Comparison of ENCODE assay signal across 1 cellular context in the genomic region with DNA sequence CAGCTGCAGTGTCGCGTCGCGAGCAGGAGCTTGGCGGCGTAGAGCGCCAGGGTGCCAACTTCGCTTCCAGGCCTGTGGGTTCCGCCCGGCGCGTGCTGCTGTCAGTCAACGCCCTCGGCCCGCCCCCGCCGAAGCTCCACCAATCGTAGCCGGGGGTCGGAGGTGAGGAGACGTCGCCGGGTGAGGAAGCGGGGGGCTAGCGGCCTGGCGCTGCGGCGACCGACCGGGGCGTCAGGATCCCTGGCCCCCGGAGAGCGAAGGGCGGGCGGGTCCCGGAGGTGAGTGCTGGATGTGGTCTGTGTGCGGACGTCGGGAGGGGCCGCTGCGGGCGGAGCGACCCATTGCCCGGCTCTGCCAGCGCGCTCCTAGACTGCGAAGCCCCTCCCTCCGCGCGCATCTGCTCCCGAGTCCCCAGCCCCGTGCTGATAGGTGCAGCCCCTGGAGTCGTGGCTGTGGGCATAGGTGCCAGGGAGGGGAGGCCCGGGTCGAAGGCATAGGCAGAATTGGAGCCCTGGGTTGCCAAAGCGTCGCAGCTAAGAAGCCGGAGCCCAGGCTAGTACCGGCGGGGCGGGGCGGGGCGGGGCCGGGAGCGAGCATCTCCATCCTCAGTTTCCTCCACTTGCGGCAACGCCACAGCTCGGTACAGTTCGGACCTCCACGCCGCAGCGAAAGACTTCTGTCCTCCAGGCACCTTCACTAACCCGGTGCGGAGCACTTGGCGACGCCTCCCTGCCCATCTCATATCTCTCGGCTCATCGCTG.
A peak's percentile ranks its signal among the peaks of the same experiment; 100 is the strongest.
TF ChIP-seq lines count a peak whose summit lies in the region.

A gene (plus strand): TSS at position 165 of the 761 bp plus-strand sequence. CDS start 6,386 bp downstream, outside the sequence.

TF ChIP-seq in HepG2, 621 proteins besides CTCF, POLR2A, EP300 and RAD21 (continued from another document and continues in another):
- TF ChIP-seq, protein P1, sequence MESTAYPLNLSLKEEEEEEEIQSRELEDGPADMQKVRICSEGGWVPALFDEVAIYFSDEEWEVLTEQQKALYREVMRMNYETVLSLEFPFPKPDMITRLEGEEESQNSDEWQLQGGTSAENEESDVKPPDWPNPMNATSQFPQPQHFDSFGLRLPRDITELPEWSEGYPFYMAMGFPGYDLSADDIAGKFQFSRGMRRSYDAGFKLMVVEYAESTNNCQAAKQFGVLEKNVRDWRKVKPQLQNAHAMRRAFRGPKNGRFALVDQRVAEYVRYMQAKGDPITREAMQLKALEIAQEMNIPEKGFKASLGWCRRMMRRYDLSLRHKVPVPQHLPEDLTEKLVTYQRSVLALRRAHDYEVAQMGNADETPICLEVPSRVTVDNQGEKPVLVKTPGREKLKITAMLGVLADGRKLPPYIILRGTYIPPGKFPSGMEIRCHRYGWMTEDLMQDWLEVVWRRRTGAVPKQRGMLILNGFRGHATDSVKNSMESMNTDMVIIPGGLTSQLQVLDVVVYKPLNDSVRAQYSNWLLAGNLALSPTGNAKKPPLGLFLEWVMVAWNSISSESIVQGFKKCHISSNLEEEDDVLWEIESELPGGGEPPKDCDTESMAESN (CRISPR knock-in tag; conservative IDR thresholded peaks at IDR 0.05): peak; percentile 90
- no peak for TF ChIP-seq PAWR (CRISPR knock-in tag; IDR thresholded peaks at IDR 0.05; ENCODE audit: borderline replicate concordance)
- peak; percentile 35; the same call in 1 of the 2 replicates for TF ChIP-seq RXRB (CRISPR knock-in tag; IDR thresholded peaks at IDR 0.05; ENCODE audit: borderline replicate concordance)
- TF ChIP-seq, protein P2, sequence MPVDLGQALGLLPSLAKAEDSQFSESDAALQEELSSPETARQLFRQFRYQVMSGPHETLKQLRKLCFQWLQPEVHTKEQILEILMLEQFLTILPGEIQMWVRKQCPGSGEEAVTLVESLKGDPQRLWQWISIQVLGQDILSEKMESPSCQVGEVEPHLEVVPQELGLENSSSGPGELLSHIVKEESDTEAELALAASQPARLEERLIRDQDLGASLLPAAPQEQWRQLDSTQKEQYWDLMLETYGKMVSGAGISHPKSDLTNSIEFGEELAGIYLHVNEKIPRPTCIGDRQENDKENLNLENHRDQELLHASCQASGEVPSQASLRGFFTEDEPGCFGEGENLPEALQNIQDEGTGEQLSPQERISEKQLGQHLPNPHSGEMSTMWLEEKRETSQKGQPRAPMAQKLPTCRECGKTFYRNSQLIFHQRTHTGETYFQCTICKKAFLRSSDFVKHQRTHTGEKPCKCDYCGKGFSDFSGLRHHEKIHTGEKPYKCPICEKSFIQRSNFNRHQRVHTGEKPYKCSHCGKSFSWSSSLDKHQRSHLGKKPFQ (CRISPR knock-in tag; IDR thresholded peaks at IDR 0.05; ENCODE audit: insufficient replicate concordance): peak; percentile 82
- peak; percentile 22; the same call in 1 of the 2 replicates for TF ChIP-seq HDAC2 (CRISPR knock-in tag; IDR thresholded peaks at IDR 0.05)
- TF ChIP-seq FOXA1 (IDR thresholded peaks at IDR 0.05): no peak
- peak; percentile 21; the same call in 1 of the 2 replicates for TF ChIP-seq FOXA1 (CRISPR knock-in tag; IDR thresholded peaks at IDR 0.05)
- peak; percentile 63 for TF ChIP-seq MED8 (CRISPR knock-in tag; IDR thresholded peaks at IDR 0.05; ENCODE audit: insufficient replicate concordance)
- TF ChIP-seq ZNF264 (CRISPR knock-in tag; IDR thresholded peaks at IDR 0.05): peak; percentile 82
- TF ChIP-seq, protein P3, sequence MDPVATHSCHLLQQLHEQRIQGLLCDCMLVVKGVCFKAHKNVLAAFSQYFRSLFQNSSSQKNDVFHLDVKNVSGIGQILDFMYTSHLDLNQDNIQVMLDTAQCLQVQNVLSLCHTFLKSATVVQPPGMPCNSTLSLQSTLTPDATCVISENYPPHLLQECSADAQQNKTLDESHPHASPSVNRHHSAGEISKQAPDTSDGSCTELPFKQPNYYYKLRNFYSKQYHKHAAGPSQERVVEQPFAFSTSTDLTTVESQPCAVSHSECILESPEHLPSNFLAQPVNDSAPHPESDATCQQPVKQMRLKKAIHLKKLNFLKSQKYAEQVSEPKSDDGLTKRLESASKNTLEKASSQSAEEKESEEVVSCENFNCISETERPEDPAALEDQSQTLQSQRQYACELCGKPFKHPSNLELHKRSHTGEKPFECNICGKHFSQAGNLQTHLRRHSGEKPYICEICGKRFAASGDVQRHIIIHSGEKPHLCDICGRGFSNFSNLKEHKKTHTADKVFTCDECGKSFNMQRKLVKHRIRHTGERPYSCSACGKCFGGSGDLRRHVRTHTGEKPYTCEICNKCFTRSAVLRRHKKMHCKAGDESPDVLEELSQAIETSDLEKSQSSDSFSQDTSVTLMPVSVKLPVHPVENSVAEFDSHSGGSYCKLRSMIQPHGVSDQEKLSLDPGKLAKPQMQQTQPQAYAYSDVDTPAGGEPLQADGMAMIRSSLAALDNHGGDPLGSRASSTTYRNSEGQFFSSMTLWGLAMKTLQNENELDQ (CRISPR knock-in tag; IDR thresholded peaks at IDR 0.05; ENCODE audit: borderline replicate concordance): no peak
- TF ChIP-seq, protein P4, sequence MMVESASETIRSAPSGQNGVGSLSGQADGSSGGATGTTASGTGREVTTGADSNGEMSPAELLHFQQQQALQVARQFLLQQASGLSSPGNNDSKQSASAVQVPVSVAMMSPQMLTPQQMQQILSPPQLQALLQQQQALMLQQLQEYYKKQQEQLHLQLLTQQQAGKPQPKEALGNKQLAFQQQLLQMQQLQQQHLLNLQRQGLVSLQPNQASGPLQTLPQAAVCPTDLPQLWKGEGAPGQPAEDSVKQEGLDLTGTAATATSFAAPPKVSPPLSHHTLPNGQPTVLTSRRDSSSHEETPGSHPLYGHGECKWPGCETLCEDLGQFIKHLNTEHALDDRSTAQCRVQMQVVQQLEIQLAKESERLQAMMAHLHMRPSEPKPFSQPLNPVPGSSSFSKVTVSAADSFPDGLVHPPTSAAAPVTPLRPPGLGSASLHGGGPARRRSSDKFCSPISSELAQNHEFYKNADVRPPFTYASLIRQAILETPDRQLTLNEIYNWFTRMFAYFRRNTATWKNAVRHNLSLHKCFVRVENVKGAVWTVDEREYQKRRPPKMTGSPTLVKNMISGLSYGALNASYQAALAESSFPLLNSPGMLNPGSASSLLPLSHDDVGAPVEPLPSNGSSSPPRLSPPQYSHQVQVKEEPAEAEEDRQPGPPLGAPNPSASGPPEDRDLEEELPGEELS (CRISPR knock-in tag; IDR thresholded peaks at IDR 0.05): peak; percentile 35
- TF ChIP-seq ZNF333 (CRISPR knock-in tag; IDR thresholded peaks at IDR 0.05; ENCODE audit: borderline replicate concordance): no peak
- no peak for TF ChIP-seq SOX13 (IDR thresholded peaks at IDR 0.05)
- TF ChIP-seq SOX13 (CRISPR knock-in tag; conservative IDR thresholded peaks at IDR 0.05 in 1 of 2, IDR thresholded peaks at IDR 0.05 in 1 of 2): peak in 1 of 2 experiments; percentile 28; a peak in 1 of 4 replicates
- TF ChIP-seq, protein P5, sequence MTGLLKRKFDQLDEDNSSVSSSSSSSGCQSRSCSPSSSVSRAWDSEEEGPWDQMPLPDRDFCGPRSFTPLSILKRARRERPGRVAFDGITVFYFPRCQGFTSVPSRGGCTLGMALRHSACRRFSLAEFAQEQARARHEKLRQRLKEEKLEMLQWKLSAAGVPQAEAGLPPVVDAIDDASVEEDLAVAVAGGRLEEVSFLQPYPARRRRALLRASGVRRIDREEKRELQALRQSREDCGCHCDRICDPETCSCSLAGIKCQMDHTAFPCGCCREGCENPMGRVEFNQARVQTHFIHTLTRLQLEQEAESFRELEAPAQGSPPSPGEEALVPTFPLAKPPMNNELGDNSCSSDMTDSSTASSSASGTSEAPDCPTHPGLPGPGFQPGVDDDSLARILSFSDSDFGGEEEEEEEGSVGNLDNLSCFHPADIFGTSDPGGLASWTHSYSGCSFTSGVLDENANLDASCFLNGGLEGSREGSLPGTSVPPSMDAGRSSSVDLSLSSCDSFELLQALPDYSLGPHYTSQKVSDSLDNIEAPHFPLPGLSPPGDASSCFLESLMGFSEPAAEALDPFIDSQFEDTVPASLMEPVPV (CRISPR knock-in tag; IDR thresholded peaks at IDR 0.05): peak; percentile 94
- TF ChIP-seq, protein P6, sequence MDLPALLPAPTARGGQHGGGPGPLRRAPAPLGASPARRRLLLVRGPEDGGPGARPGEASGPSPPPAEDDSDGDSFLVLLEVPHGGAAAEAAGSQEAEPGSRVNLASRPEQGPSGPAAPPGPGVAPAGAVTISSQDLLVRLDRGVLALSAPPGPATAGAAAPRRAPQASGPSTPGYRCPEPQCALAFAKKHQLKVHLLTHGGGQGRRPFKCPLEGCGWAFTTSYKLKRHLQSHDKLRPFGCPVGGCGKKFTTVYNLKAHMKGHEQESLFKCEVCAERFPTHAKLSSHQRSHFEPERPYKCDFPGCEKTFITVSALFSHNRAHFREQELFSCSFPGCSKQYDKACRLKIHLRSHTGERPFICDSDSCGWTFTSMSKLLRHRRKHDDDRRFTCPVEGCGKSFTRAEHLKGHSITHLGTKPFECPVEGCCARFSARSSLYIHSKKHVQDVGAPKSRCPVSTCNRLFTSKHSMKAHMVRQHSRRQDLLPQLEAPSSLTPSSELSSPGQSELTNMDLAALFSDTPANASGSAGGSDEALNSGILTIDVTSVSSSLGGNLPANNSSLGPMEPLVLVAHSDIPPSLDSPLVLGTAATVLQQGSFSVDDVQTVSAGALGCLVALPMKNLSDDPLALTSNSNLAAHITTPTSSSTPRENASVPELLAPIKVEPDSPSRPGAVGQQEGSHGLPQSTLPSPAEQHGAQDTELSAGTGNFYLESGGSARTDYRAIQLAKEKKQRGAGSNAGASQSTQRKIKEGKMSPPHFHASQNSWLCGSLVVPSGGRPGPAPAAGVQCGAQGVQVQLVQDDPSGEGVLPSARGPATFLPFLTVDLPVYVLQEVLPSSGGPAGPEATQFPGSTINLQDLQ (CRISPR knock-in tag; IDR thresholded peaks at IDR 0.05): peak; percentile 91
- TF ChIP-seq, protein P7, sequence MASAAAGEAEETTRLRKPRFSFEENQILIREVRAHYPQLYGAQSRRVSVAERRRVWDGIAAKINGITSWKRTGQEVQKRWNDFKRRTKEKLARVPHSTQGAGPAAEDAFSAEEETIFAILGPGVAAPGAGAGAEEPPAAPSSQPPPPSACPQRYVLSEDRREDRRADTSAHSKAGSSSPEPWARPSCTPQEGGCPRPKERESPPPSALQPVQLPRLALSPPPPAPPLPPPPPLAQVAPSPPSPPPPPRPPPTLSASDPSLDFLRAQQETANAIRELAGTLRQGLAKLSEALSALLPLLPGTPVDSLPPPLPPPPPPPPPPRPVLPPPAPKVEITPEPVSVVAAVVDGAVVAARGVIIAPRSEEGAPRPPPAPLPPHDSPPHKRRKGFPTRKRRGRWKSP (CRISPR knock-in tag; IDR thresholded peaks at IDR 0.05): peak; percentile 84
- peak; percentile 99 for TF ChIP-seq SP4 (CRISPR knock-in tag; IDR thresholded peaks at IDR 0.05)
- peak; percentile 78; the same call in 1 of the 2 replicates for TF ChIP-seq ZNF343 (CRISPR knock-in tag; IDR thresholded peaks at IDR 0.05)
- TF ChIP-seq SSRP1 (CRISPR knock-in tag; IDR thresholded peaks at IDR 0.05): no peak
- TF ChIP-seq SMAD1 (CRISPR knock-in tag; IDR thresholded peaks at IDR 0.05; ENCODE audit: borderline replicate concordance, low read depth): no peak
- TF ChIP-seq, protein P8, sequence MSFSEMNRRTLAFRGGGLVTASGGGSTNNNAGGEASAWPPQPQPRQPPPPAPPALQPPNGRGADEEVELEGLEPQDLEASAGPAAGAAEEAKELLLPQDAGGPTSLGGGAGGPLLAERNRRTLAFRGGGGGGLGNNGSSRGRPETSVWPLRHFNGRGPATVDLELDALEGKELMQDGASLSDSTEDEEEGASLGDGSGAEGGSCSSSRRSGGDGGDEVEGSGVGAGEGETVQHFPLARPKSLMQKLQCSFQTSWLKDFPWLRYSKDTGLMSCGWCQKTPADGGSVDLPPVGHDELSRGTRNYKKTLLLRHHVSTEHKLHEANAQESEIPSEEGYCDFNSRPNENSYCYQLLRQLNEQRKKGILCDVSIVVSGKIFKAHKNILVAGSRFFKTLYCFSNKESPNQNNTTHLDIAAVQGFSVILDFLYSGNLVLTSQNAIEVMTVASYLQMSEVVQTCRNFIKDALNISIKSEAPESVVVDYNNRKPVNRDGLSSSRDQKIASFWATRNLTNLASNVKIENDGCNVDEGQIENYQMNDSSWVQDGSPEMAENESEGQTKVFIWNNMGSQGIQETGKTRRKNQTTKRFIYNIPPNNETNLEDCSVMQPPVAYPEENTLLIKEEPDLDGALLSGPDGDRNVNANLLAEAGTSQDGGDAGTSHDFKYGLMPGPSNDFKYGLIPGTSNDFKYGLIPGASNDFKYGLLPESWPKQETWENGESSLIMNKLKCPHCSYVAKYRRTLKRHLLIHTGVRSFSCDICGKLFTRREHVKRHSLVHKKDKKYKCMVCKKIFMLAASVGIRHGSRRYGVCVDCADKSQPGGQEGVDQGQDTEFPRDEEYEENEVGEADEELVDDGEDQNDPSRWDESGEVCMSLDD (CRISPR knock-in tag; IDR thresholded peaks at IDR 0.05; ENCODE audit: borderline replicate concordance): peak; percentile 53; the same call in 1 of the 2 replicates
- TF ChIP-seq, protein P9, sequence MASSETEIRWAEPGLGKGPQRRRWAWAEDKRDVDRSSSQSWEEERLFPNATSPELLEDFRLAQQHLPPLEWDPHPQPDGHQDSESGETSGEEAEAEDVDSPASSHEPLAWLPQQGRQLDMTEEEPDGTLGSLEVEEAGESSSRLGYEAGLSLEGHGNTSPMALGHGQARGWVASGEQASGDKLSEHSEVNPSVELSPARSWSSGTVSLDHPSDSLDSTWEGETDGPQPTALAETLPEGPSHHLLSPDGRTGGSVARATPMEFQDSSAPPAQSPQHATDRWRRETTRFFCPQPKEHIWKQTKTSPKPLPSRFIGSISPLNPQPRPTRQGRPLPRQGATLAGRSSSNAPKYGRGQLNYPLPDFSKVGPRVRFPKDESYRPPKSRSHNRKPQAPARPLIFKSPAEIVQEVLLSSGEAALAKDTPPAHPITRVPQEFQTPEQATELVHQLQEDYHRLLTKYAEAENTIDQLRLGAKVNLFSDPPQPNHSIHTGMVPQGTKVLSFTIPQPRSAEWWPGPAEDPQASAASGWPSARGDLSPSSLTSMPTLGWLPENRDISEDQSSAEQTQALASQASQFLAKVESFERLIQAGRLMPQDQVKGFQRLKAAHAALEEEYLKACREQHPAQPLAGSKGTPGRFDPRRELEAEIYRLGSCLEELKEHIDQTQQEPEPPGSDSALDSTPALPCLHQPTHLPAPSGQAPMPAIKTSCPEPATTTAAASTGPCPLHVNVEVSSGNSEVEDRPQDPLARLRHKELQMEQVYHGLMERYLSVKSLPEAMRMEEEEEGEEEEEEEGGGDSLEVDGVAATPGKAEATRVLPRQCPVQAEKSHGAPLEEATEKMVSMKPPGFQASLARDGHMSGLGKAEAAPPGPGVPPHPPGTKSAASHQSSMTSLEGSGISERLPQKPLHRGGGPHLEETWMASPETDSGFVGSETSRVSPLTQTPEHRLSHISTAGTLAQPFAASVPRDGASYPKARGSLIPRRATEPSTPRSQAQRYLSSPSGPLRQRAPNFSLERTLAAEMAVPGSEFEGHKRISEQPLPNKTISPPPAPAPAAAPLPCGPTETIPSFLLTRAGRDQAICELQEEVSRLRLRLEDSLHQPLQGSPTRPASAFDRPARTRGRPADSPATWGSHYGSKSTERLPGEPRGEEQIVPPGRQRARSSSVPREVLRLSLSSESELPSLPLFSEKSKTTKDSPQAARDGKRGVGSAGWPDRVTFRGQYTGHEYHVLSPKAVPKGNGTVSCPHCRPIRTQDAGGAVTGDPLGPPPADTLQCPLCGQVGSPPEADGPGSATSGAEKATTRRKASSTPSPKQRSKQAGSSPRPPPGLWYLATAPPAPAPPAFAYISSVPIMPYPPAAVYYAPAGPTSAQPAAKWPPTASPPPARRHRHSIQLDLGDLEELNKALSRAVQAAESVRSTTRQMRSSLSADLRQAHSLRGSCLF (CRISPR knock-in tag; IDR thresholded peaks at IDR 0.05; ENCODE audit: borderline replicate concordance): no peak; the same call in 1 of the 2 replicates
- TF ChIP-seq ZNF746 (CRISPR knock-in tag; IDR thresholded peaks at IDR 0.05): 0 out of 2 replicates have a peak, but pooled peaks have one; percentile 29
- TF ChIP-seq PAX8 (CRISPR knock-in tag; IDR thresholded peaks at IDR 0.05; ENCODE audit: borderline replicate concordance): peak; percentile 41; the same call in 1 of the 2 replicates
- TF ChIP-seq ZNF7 (CRISPR knock-in tag; IDR thresholded peaks at IDR 0.05): no peak
